11 cellular contexts compared by ENCODE assay signal in genomic region chr7:64192775-64193174, GRCh38. TPM values are rescaled to one million over a fixed set of nuclear protein-coding genes. Genes with fewer than 3 reads are reported as not detected.
"Had no signal": no experiment of that assay in that cellular context is flagged by ENCODE, and none has a peak within 500 bp of the region (broad histone marks: within the 10 kb centered on the region; RNA-seq: fewer than 3 reads in every experiment).

No MANE protein-coding gene starts in this region.

- H3K9me3 ChIP-seq: HAP-1 had no signal

- H3K27ac ChIP-seq: GM23248, HL-60 had no signal

- DNase-seq: GM23248, GOT3, H7, HFFc6 had no signal

- H2AFZ ChIP-seq: GM23248 had no signal

- ATAC-seq: HCT116, HepG2 had no signal

- H3K4me1 ChIP-seq: HAP-1 had no signal

- H3K36me3 ChIP-seq: HAP-1 had no signal

- H3K4me3 ChIP-seq: GM23248, HAP-1 had no signal

RNA-seq across cellular contexts. Expression of gene ZNF735, which starts 14.2 kb away (rescaled TPM):
- total RNA-seq: GM23248, H4, H7, HepG2, HFFc6, HT1080 had no signal
- polyA plus RNA-seq: GM23248, HepG2, IgD-negative memory B cell had no signal

RNA-seq across cellular contexts. Expression of gene ZNF679, which starts 35.5 kb away (rescaled TPM):
- total RNA-seq: GM23248, H4, H7, HepG2, HFFc6, HT1080 had no signal
- polyA plus RNA-seq: GM23248, HepG2, IgD-negative memory B cell had no signal
